ENCODE assay signal across 20 cellular contexts in the genomic region with DNA sequence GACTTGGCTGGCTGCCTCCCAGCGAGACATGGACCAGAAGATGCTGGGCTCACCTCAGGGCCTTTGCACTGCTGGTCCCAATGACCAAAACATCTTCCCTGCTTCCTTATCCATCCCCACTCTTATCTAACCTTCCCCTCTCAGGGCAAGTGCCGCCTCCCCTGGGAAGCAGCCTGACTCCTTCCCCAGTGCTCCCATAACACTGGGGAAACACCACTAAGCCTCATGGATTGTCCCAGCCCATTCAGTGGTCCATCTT. TPM values are rescaled to one million over a fixed set of nuclear protein-coding genes. Genes with fewer than 3 reads are reported as not detected.
DNase-seq lines count a peak whose midpoint lies in the region; ATAC-seq lines count a peak whose summit lies in the region.
"Had no signal": no experiment of that assay in that cellular context is flagged by ENCODE, and none has a peak within 500 bp of the region (broad histone marks: within the 10 kb centered on the region; RNA-seq: fewer than 3 reads in every experiment).

No MANE protein-coding gene starts in this region.

- H3K27ac ChIP-seq in thymus (ENCODE audit: low read depth): peak overlapping the region; percentile 8
- H3K27ac ChIP-seq: ascending aorta, colonic mucosa, gastroesophageal sphincter, right atrium auricular region had no signal

- no peaks in the 10 kb centered on the region for H3K27me3 Mint-ChIP-seq in activated naive CD4-positive, alpha-beta T cell treated with anti-CD3 and anti-CD28 coated beads, Interleukin-2, amount 10 ng/mL, durations not matched to agents 7 days and 5 days
- H3K27me3 Mint-ChIP-seq in T-helper 17 cell: no peaks in the 10 kb centered on the region
- H3K27me3 Mint-ChIP-seq in effector memory CD8-positive, alpha-beta T cell: no peaks in the 10 kb centered on the region

- H3K9me3 ChIP-seq in T-helper 17 cell (ENCODE audit: control insufficient read depth, low read length, poor library complexity, severe bottlenecking): no peaks in the 10 kb centered on the region
- peaks cover 1% of the 10 kb centered on the region for H3K9me3 ChIP-seq in thymus (ENCODE audit: control insufficient read depth)
- H3K9me3 ChIP-seq: ascending aorta, colonic mucosa, gastroesophageal sphincter, right atrium auricular region had no signal

- peak overlapping the region; percentile 88 for H3K4me3 Mint-ChIP-seq in activated naive CD4-positive, alpha-beta T cell treated with anti-CD3 and anti-CD28 coated beads, Interleukin-2, amount 10 ng/mL, durations not matched to agents 7 days and 5 days
- H3K4me3 Mint-ChIP-seq in T-helper 17 cell: peak overlapping the region; percentile 93
- H3K4me3 Mint-ChIP-seq in effector memory CD8-positive, alpha-beta T cell: peak overlapping the region; percentile 83 to 86

- H3K36me3 ChIP-seq in thymus (ENCODE audit: control insufficient read depth, insufficient read depth): peaks cover 64% of the 10 kb centered on the region
- H3K36me3 ChIP-seq: ascending aorta had no signal

- peaks cover 72% of the 10 kb centered on the region for H3K36me3 Mint-ChIP-seq in activated naive CD4-positive, alpha-beta T cell treated with anti-CD3 and anti-CD28 coated beads, Interleukin-2, amount 10 ng/mL, durations not matched to agents 7 days and 5 days
- H3K36me3 Mint-ChIP-seq in activated naive CD4-positive, alpha-beta T cell treated with anti-CD3 and anti-CD28 coated beads, Interleukin-2, amount 50 U/mL, for 72 hours: peaks cover 12 to 47% of the 10 kb centered on the region in 2 donors
- peaks cover 19% of the 10 kb centered on the region for H3K36me3 Mint-ChIP-seq in T-helper 17 cell (ENCODE audit: low read depth)
- peaks cover 97% of the 10 kb centered on the region for H3K36me3 Mint-ChIP-seq in effector memory CD8-positive, alpha-beta T cell (ENCODE audit: insufficient read depth)

- no peak for ATAC-seq in activated naive CD4-positive, alpha-beta T cell treated with anti-CD3 and anti-CD28 coated beads, Interleukin-2, amount 50 U/mL, for 72 hours
- ATAC-seq in T-helper 17 cell: no peak
- ATAC-seq in effector memory CD8-positive, alpha-beta T cell (replicated peaks): no peak
- ATAC-seq: activated CD4-positive, CD25-positive, alpha-beta regulatory T cell treated with anti-CD3 and anti-CD28 coated beads, Interleukin-2, amount 50 U/mL, for 24 hours; gastroesophageal sphincter; left colon had no signal

- H3K27ac Mint-ChIP-seq in activated naive CD4-positive, alpha-beta T cell treated with anti-CD3 and anti-CD28 coated beads, Interleukin-2, amount 10 ng/mL, durations not matched to agents 7 days and 5 days: peak overlapping the region; percentile 82
- no peak overlapping the region for H3K27ac Mint-ChIP-seq in activated naive CD4-positive, alpha-beta T cell treated with anti-CD3 and anti-CD28 coated beads, Interleukin-2, amount 50 U/mL, for 72 hours
- peak overlapping the region; percentile 92 for H3K27ac Mint-ChIP-seq in T-helper 17 cell
- H3K27ac Mint-ChIP-seq in effector memory CD8-positive, alpha-beta T cell: peak overlapping the region; percentile 91 to 95

- no peak overlapping the region for H3K4me3 ChIP-seq in thymus (ENCODE audit: low read length)
- H3K4me3 ChIP-seq: ascending aorta, colonic mucosa, gastroesophageal sphincter, right atrium auricular region had no signal

- H3K27me3 ChIP-seq in thymus (ENCODE audit: control insufficient read depth, insufficient read depth): no peaks in the 10 kb centered on the region
- H3K27me3 ChIP-seq: ascending aorta, colonic mucosa, right atrium auricular region had no signal

- peaks cover 53% of the 10 kb centered on the region for H3K4me1 ChIP-seq in thymus (ENCODE audit: control insufficient read depth, insufficient read depth, low read length)

- DNase-seq in activated naive CD4-positive, alpha-beta T cell treated with anti-CD3 and anti-CD28 coated beads, Interleukin-2, amount 10 ng/mL, durations not matched to agents 7 days and 5 days: no peak
- no peak for DNase-seq in activated naive CD4-positive, alpha-beta T cell treated with anti-CD3 and anti-CD28 coated beads, Interleukin-2, amount 50 U/mL, for 72 hours (ENCODE audit: low spot score in 2 of 2)
- DNase-seq in T-helper 17 cell (no peak), SHP77 (lab: John Stamatoyannopoulos, UW) (no peak), OCI-M1 (lab: John Stamatoyannopoulos, UW) (no peak)
- no peak for DNase-seq in effector memory CD8-positive, alpha-beta T cell
- DNase-seq in stimulated activated CD4-positive, alpha-beta T cell treated with anti-CD3 and anti-CD28 coated beads, Interleukin-15, amount 100 ng/mL, for 24 hours: no peak
- DNase-seq: colonic mucosa, left colon, midbrain, NCI-H1930, NCI-H446 treated with DMSO at 0.1 percent for 48 hours, nucleus accumbens had no signal

- peaks cover 66% of the 10 kb centered on the region for H3K4me1 Mint-ChIP-seq in activated naive CD4-positive, alpha-beta T cell treated with anti-CD3 and anti-CD28 coated beads, Interleukin-2, amount 10 ng/mL, durations not matched to agents 7 days and 5 days
- peaks cover 56% of the 10 kb centered on the region for H3K4me1 Mint-ChIP-seq in T-helper 17 cell
- H3K4me1 Mint-ChIP-seq in effector memory CD8-positive, alpha-beta T cell (ENCODE audit: low read depth in 2 of 2): peaks cover 55% of the 10 kb centered on the region in 2 donors

- no peaks in the 10 kb centered on the region for H3K9me3 Mint-ChIP-seq in activated naive CD4-positive, alpha-beta T cell treated with anti-CD3 and anti-CD28 coated beads, Interleukin-2, amount 10 ng/mL, durations not matched to agents 7 days and 5 days
- H3K9me3 Mint-ChIP-seq in activated naive CD4-positive, alpha-beta T cell treated with anti-CD3 and anti-CD28 coated beads, Interleukin-2, amount 50 U/mL, for 72 hours: no peaks in the 10 kb centered on the region
- H3K9me3 Mint-ChIP-seq in effector memory CD8-positive, alpha-beta T cell: no peaks in the 10 kb centered on the region

- 100% methylated on average over 2 of the region's 2 CpGs for WGBS in thymus

- CTCF ChIA-PET in activated naive CD4-positive, alpha-beta T cell treated with anti-CD3 and anti-CD28 coated beads, Interleukin-2, amount 10 ng/mL, durations not matched to agents 7 days and 5 days (lab: Charles Lee): interaction anchor here (11.6 kb wide), 1 partner anchor 13 kb away, joined by 108 read pairs; no protein-coding TSS in a partner anchor

RNA-seq across cellular contexts. Expression of a gene that starts 5.6 kb away (rescaled TPM):
- total RNA-seq in activated naive CD4-positive, alpha-beta T cell treated with anti-CD3 and anti-CD28 coated beads, Interleukin-2, amount 50 U/mL, for 72 hours: 100 to 1,000 TPM; 165 to 233 TPM
- 100 to 1,000 TPM; 609 to 822 TPM for total RNA-seq in T-helper 17 cell
- polyA plus RNA-seq in thymus: 174 TPM

RNA-seq across cellular contexts. Expression of a gene that starts 7.7 kb away (rescaled TPM):
- total RNA-seq in activated naive CD4-positive, alpha-beta T cell treated with anti-CD3 and anti-CD28 coated beads, Interleukin-2, amount 50 U/mL, for 72 hours: 100 to 1,000 TPM; 165 to 187 TPM
- 100 to 1,000 TPM; 352 to 481 TPM for total RNA-seq in T-helper 17 cell
- polyA plus RNA-seq in thymus: 196 TPM

RNA-seq across cellular contexts. Expression of a gene that starts 23.3 kb away (rescaled TPM):
- not detected for total RNA-seq in activated naive CD4-positive, alpha-beta T cell treated with anti-CD3 and anti-CD28 coated beads, Interleukin-2, amount 50 U/mL, for 72 hours
- total RNA-seq in T-helper 17 cell: not detected
- 9.8 TPM for polyA plus RNA-seq in thymus
- total RNA-seq: ascending aorta; epithelial cell of proximal tubule; gastroesophageal sphincter; left colon; right atrium auricular region; T-helper 2 cell treated with Interferon-gamma antibody and Interleukin-4, amounts not matched to agents 100 ng/mL and 5 ng/mL, for 36 hours had no signal

RNA-seq across cellular contexts. Expression of a gene that starts 45.5 kb away (rescaled TPM):
- total RNA-seq in activated naive CD4-positive, alpha-beta T cell treated with anti-CD3 and anti-CD28 coated beads, Interleukin-2, amount 50 U/mL, for 72 hours: 10 to 100 TPM; 84.0 to 92.7 TPM
- total RNA-seq in T-helper 17 cell: 10 to 100 TPM; 49.5 to 68.1 TPM
- polyA plus RNA-seq in thymus: 149 TPM

Comparison
In these comparisons a context has a peak if more than half of its experiments do, and no peak if none do; other contexts are left out.
1. H3K27ac Mint-ChIP-seq: peak in activated naive CD4-positive, alpha-beta T cell treated with anti-CD3 and anti-CD28 coated beads, Interleukin-2, amount 10 ng/mL, durations not matched to agents 7 days and 5 days (single experiment), T-helper 17 cell (single experiment) and effector memory CD8-positive, alpha-beta T cell (2 of 2); none in activated naive CD4-positive, alpha-beta T cell treated with anti-CD3 and anti-CD28 coated beads, Interleukin-2, amount 50 U/mL, for 72 hours (0 of 2).
2. Peak in every context shown above with its lines, with median percentiles within 50 percentile points of each other: H3K4me3 Mint-ChIP-seq.